Comparison of ENCODE assay signal across 8 cellular contexts in the genomic region with DNA sequence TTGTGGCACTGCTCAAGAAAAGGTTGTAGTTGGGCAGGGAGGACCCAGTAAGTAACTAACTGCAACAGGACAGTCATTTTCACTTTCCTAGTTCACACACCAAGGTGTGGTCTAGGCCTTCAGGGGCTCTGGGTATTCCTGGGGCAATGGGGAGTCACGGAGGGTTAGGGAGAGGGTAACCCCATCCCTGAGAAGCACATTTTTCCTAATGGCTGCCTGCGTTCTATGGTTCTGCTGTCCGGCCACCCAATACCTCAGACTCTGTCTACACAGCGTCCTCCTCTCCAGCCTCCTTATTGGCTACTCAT. TPM values are rescaled to one million over a fixed set of nuclear protein-coding genes. Genes with fewer than 3 reads are reported as not detected.
DNase-seq lines count a peak whose midpoint lies in the region; ATAC-seq and TF ChIP-seq lines count a peak whose summit lies in the region.

No MANE protein-coding gene starts in this region.

- ATAC-seq in DND-41 (ENCODE audit: insufficient read depth, low read depth) (no peak), GM21619 (IDR thresholded peaks at IDR 0.05; ENCODE audit: unreplicated experiment) (no peak)

- H2BK12ac ChIP-seq in trophoblast cell (ENCODE audit: low read length): no peak overlapping the region

- peaks cover 2% of the 10 kb centered on the region; the same call in 1 of the 2 replicates for H4K20me1 ChIP-seq in DND-41 (ENCODE audit: insufficient read depth, low read length)

- H3K9ac ChIP-seq in DND-41 (ENCODE audit: low read depth, low read length) (peak overlapping the region; percentile 69), trophoblast cell (ENCODE audit: low read length) (peak overlapping the region; percentile 80)

- peak overlapping the region; percentile 97 for H4K8ac ChIP-seq in trophoblast cell (ENCODE audit: low read depth, low read length)

- H2BK120ac ChIP-seq in trophoblast cell (ENCODE audit: insufficient read depth, low read length, poor library complexity): peak overlapping the region; percentile 52

- no peak for DNase-seq in DND-41
- no peak for DNase-seq in RWPE1 (ENCODE audit: low spot score)
- no peak for DNase-seq in trophoblast cell
- no peak for DNase-seq in GM03348 (ENCODE audit: low spot score)
- DNase-seq in stimulated activated CD4-positive, alpha-beta T cell treated with anti-CD3 and anti-CD28 coated beads, Interleukin-1b, Interleukin-23, amount 100 ng/mL, for 48 hours: no peak
- DNase-seq in stimulated activated CD8-positive, alpha-beta memory T cell treated with anti-CD3 and anti-CD28 coated beads, Interleukin-4, amount 100 ng/mL, for 48 hours: no peak

- H4K12ac ChIP-seq in trophoblast cell (ENCODE audit: low read depth, low read length): peak overlapping the region; percentile 35

- peaks cover 14% of the 10 kb centered on the region for H3K79me1 ChIP-seq in trophoblast cell (ENCODE audit: low read length)

- TF ChIP-seq CTCF in DND-41 (IDR thresholded peaks at IDR 0.05; ENCODE audit: borderline replicate concordance, extremely low read depth, low read length, poor library complexity, severe bottlenecking) (no peak), RWPE1 (conservative IDR thresholded peaks at IDR 0.05; ENCODE audit: low read depth) (no peak)

- H3K4me3 ChIP-seq in DND-41 (ENCODE audit: low read depth in 1 of 2, low read length in 2 of 2) (peak overlapping the region; percentile 35 to 90; a peak in 3 of 4 replicates), esophagus (ENCODE audit: low read depth in 1 of 2, low read length in 2 of 2) (peak overlapping the region; percentile 27 to 42), trophoblast cell (ENCODE audit: low read depth, low read length) (peak overlapping the region; percentile 72)

- H3K36me3 ChIP-seq in DND-41 (ENCODE audit: insufficient read depth, low read length): peaks cover 9% of the 10 kb centered on the region
- H3K36me3 ChIP-seq in esophagus (ENCODE audit: control insufficient read depth in 2 of 2, insufficient read depth in 2 of 2, low read length in 1 of 2): no peaks in the 10 kb centered on the region
- peaks cover 0 to 2% of the 10 kb centered on the region in 2 experiments for H3K36me3 ChIP-seq in trophoblast cell (ENCODE audit: control insufficient read depth in 1 of 2, insufficient read depth in 2 of 2, low read length in 2 of 2)

- peak overlapping the region; percentile 51 for H3K18ac ChIP-seq in trophoblast cell (ENCODE audit: low read length)

- H3K27me3 ChIP-seq in DND-41 (ENCODE audit: insufficient read depth, low read length, poor library complexity) (no peaks in the 10 kb centered on the region), esophagus (ENCODE audit: control insufficient read depth in 1 of 2, insufficient read depth in 2 of 2, low read length in 2 of 2) (no peaks in the 10 kb centered on the region), trophoblast cell (ENCODE audit: insufficient read depth, low read length) (no peaks in the 10 kb centered on the region)

- H2AFZ ChIP-seq in DND-41 (ENCODE audit: low read depth, low read length): peak overlapping the region; percentile 88
- peak overlapping the region; percentile 45 for H2AFZ ChIP-seq in trophoblast cell (ENCODE audit: insufficient read depth, low read length, poor library complexity)

- peak overlapping the region; percentile 36 for H4K91ac ChIP-seq in trophoblast cell (ENCODE audit: low read depth, low read length)

- H2BK5ac ChIP-seq in trophoblast cell (ENCODE audit: low read depth, low read length, poor library complexity): no peak overlapping the region

- no peaks in the 10 kb centered on the region for H3K9me3 ChIP-seq in DND-41 (ENCODE audit: insufficient read depth, low read length, severe bottlenecking)
- H3K9me3 ChIP-seq in esophagus (ENCODE audit: control insufficient read depth in 2 of 2, insufficient read depth in 1 of 2, low read depth in 1 of 2, low read length in 1 of 2): no peaks in the 10 kb centered on the region
- H3K9me3 ChIP-seq in trophoblast cell (ENCODE audit: insufficient read depth, low read depth, low read length): no peaks in the 10 kb centered on the region

- peak overlapping the region; percentile 7 for H3K14ac ChIP-seq in trophoblast cell (ENCODE audit: low read length)

- H3K4me2 ChIP-seq in DND-41 (ENCODE audit: insufficient read depth, low read length): peak overlapping the region; percentile 86
- peak overlapping the region; percentile 87 for H3K4me2 ChIP-seq in trophoblast cell (ENCODE audit: low read length)

- POLR2A ChIA-PET in RWPE1 (lab: Yijun Ruan, JAX; ENCODE audit: low non-redundant PET): interaction anchor here (0.6 kb wide), 1 partner anchor 211 kb away, joined by 15 read pairs; no protein-coding TSS in a partner anchor

- 4 to 43% methylated on average over 3 to 4 of the region's 4 CpGs for WGBS in esophagus, 2 donors
- WGBS in trophoblast cell (ENCODE audit: extremely low coverage, insufficient coverage, insufficient read length): no CpG with 5 or more reads among the region's 4 CpGs

- CTCF ChIA-PET in RWPE1 (lab: Yijun Ruan, JAX): no interaction called here

- H3K23ac ChIP-seq in trophoblast cell (ENCODE audit: low read length): no peak overlapping the region

- H3K79me2 ChIP-seq in DND-41 (ENCODE audit: insufficient read depth, low read length) (peaks cover 28% of the 10 kb centered on the region), trophoblast cell (ENCODE audit: control insufficient read depth, insufficient read depth, low read length, poor library complexity) (peaks cover 10% of the 10 kb centered on the region)

- H3K4ac ChIP-seq in trophoblast cell (ENCODE audit: low read depth, low read length): no peak overlapping the region

- H2AK5ac ChIP-seq in trophoblast cell (ENCODE audit: low read length): no peak overlapping the region

- H3K4me1 ChIP-seq in DND-41 (ENCODE audit: insufficient read depth, low read length): peaks cover 39% of the 10 kb centered on the region
- peaks cover 0 to 12% of the 10 kb centered on the region in 2 donors for H3K4me1 ChIP-seq in esophagus (ENCODE audit: control insufficient read depth in 2 of 2, insufficient read depth in 2 of 2, low read length in 1 of 2)
- peaks cover 13 to 17% of the 10 kb centered on the region in 2 experiments for H3K4me1 ChIP-seq in trophoblast cell (ENCODE audit: control insufficient read depth in 1 of 2, insufficient read depth in 2 of 2, low read length in 2 of 2)

- H3K27ac ChIP-seq in DND-41 (ENCODE audit: low read length) (peak overlapping the region; percentile 94), RWPE1 (peak overlapping the region; percentile 88), esophagus (ENCODE audit: low read depth in 2 of 2, low read length in 1 of 2) (peak overlapping the region; percentile 88 to 90), trophoblast cell (ENCODE audit: low read depth, low read length) (peak overlapping the region; percentile 49)

RNA-seq across cellular contexts. Expression of gene PPP1R3F, which starts 0.9 kb away (rescaled TPM):
- polyA plus RNA-seq in esophagus: 1 to 10 TPM; 3.8 to 4.9 TPM
- polyA plus RNA-seq in trophoblast cell (2013): 2.7 and 2.9 TPM in 2 replicates

RNA-seq across cellular contexts. Expression of gene FOXP3, which starts 4.1 kb away (rescaled TPM):
- polyA plus RNA-seq in esophagus: under 1 TPM; 0.59 to 0.65 TPM
- 0.11 TPM in 2 replicates for polyA plus RNA-seq in trophoblast cell (2013)

RNA-seq across cellular contexts. Expression of gene CCDC22, which starts 33.4 kb away (rescaled TPM):
- polyA plus RNA-seq in esophagus: 10 to 100 TPM in 1 of 2 donors, 1 to 10 TPM in 1; 6.3 to 11.0 TPM
- polyA plus RNA-seq in trophoblast cell (2013): 7.6 and 7.8 TPM in 2 replicates

RNA-seq across cellular contexts. Expression of gene GAGE10, which starts 34.8 kb away (rescaled TPM):
- polyA plus RNA-seq in esophagus: not detected
- polyA plus RNA-seq in trophoblast cell (2013): not detected in 2 replicates

RNA-seq across cellular contexts. Expression of gene CACNA1F, which starts 35.5 kb away (rescaled TPM):
- under 1 TPM; 0.11 to 0.24 TPM for polyA plus RNA-seq in esophagus
- polyA plus RNA-seq in trophoblast cell (2013): 0.05 and 0.07 TPM in 2 replicates
